8 cellular contexts compared by ENCODE assay signal in the genomic region with DNA sequence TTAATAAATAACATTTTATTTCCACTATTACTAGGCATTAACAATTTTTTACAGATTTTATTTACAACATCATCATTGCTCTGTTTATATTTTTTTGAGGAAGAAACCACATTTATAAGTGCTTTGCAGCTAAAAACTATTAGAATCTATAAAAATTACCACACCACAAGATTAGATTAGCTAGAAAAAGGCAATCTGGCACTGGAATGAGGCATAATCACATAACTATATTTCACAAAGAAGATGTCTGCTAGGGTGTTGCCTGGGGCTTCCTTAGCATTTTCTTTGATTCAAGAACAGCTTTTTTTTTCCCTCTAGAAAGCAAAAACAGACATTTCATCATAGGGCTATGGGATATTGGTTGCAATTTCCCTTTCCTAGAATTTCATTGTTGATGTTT.
"Had no signal": no experiment of that assay in that cellular context is flagged by ENCODE, and none has a peak within 500 bp of the region (broad histone marks: within the 10 kb centered on the region; RNA-seq: fewer than 3 reads in every experiment).

No MANE protein-coding gene starts in this region.

- FAIRE-seq: HTR-8/SVneo, K562 had no signal

- H3K27ac ChIP-seq: GM23248 had no signal

- H3K9me3 ChIP-seq: HAP-1 had no signal

- H3K9ac ChIP-seq: GM23248 had no signal

- H3K4me3 ChIP-seq: GM23248, HAP-1, K562 had no signal

- DNase-seq: GM23248, GOT3, H7, IMR-90, KG1 had no signal

- H3K36me3 ChIP-seq: HAP-1 had no signal

- ATAC-seq: K562 had no signal
